Comparison of ENCODE assay signal across 10 cellular contexts in the genomic region with DNA sequence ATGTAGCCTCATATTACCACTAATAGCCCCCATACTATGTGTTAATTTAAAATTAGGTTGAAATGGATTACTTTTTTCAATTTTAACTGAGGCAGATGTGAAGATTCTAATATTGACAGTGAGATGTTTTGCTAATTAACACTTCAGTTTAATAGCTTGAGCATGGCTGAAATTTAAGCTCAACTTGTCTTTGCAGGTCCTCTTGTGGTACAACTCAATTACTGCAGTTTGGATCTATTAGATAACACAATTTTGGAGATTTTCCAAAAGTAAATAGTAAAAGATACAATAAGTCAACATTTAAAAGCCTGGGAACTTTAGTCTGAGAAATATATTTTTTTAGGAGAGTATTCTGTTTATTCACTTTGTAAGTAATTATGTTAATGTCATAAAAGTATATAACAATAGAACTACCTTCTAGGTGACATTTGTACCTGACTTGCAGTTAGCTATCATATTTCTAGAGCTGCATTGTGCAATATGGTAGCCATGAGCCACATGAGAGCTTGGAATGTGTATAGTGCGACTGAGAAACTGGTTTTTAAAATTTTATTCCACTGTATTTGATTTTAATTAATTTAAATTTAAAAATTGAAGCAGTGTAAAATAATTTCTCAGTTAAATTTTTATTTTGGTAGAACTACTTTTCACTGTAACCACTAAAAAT.
A peak's percentile ranks its signal among the peaks of the same experiment; 100 is the strongest.
DNase-seq lines count a peak whose midpoint lies in the region; ATAC-seq, FAIRE-seq and TF ChIP-seq lines count a peak whose summit lies in the region.
"Had no signal": no experiment of that assay in that cellular context is flagged by ENCODE, and none has a peak within 500 bp of the region (broad histone marks: within the 10 kb centered on the region; RNA-seq: fewer than 3 reads in every experiment).

No MANE protein-coding gene starts in this region.

- TF ChIP-seq EP300 in GM12878 (IDR thresholded peaks at IDR 0.05; ENCODE audit: borderline replicate concordance in 1 of 2, control insufficient read depth in 1 of 2, low read depth in 2 of 2, low read length in 2 of 2) = no peak

- H2AFZ ChIP-seq in GM12878 (ENCODE audit: control insufficient read depth, low read depth, low read length) = no peak overlapping the region

- SMC1A ChIA-PET in GM12878 (lab: Charles Lee; ENCODE audit: uncharacterized antibody, unreplicated experiment) = interaction anchor here (0.7 kb wide), 1 partner anchor 363 kb away, joined by 4 read pairs; no protein-coding TSS in a partner anchor

- peaks cover 12% of the 10 kb centered on the region for H3K9me3 Mint-ChIP-seq in nephron progenitor cell

- no peak overlapping the region for H3K27ac ChIP-seq in GM12878 (ENCODE audit: control insufficient read depth, insufficient read depth)
- H3K27ac ChIP-seq in substantia nigra (ENCODE audit: low read depth, low read length, poor library complexity, severe bottlenecking) = no peak overlapping the region
- H3K27ac ChIP-seq: epithelial cell of prostate had no signal

- no peaks in the 10 kb centered on the region for H4K20me1 ChIP-seq in GM12878 (ENCODE audit: control insufficient read depth, insufficient read depth)

- TF ChIP-seq CTCF in GM12874 (IDR thresholded peaks at IDR 0.05; ENCODE audit: insufficient read depth, low read depth, low read length) = peak; percentile 19; the same call in 1 of the 2 replicates
- TF ChIP-seq CTCF in GM12878 (IDR thresholded peaks at IDR 0.05 in 2 of 3, conservative IDR thresholded peaks at IDR 0.05 in 1 of 3; ENCODE audit: control insufficient read depth in 2 of 3, extremely low read depth in 1 of 3, insufficient read depth in 1 of 3, low read depth in 3 of 3, low read length in 3 of 3) = peak; percentile 38 to 43 (median 38); a peak in 4 of 6 replicates
- TF ChIP-seq CTCF in nephron progenitor cell (IDR thresholded peaks at IDR 0.05) = peak; percentile 59

- H3K4me1 ChIP-seq in GM12878 (ENCODE audit: control insufficient read depth, insufficient read depth, low read length) = no peaks in the 10 kb centered on the region

- peak; percentile 7 for FAIRE-seq in GM12878 (lab: Jason Lieb, UNC)

- no peak overlapping the region for H3K4me2 ChIP-seq in GM12878 (ENCODE audit: control insufficient read depth, insufficient read depth)

- DNase-seq in M059J (ENCODE audit: low read depth) = peak; percentile 2
- DNase-seq in GM12878 (ENCODE audit: low read depth, low spot score) = no peak
- no peak for DNase-seq in nephron progenitor cell
- no peak for DNase-seq in occipital lobe (lab: John Stamatoyannopoulos, UW)
- no peak for DNase-seq in substantia nigra (lab: John Stamatoyannopoulos, UW)
- no peak for DNase-seq in SHP77 (lab: John Stamatoyannopoulos, UW)
- DNase-seq: naive B cell had no signal

- no peaks in the 10 kb centered on the region for H3K79me2 ChIP-seq in GM12878 (ENCODE audit: control insufficient read depth, insufficient read depth, low read length)

- no peaks in the 10 kb centered on the region for H3K27me3 Mint-ChIP-seq in nephron progenitor cell (ENCODE audit: low read depth, poor library complexity)

- CTCF ChIA-PET in GM12878 (lab: Yijun Ruan, JAX) = interaction anchor here (0.7 to 3.2 kb wide), 2 partner anchors 12 to 363 kb away, joined by 3 to 12 read pairs; no protein-coding TSS in a partner anchor

- H3K36me3 ChIP-seq in GM12878 (ENCODE audit: control insufficient read depth in 2 of 2, insufficient read depth in 2 of 2, low read length in 1 of 2) = no peaks in the 10 kb centered on the region

- WGBS in GM12878 (ENCODE audit: insufficient coverage, insufficient replicate concordance, low lambda C conversion rate, missing lambda C conversion rate) = 3% methylated on average over 1 of the region's 1 CpG

- RAD21 ChIA-PET in GM12878 (lab: Charles Lee; ENCODE audit: unreplicated experiment) = interaction anchor here (1.4 kb wide), 1 partner anchor 363 kb away, joined by 4 read pairs; no protein-coding TSS in a partner anchor

- no peak overlapping the region for H3K27ac Mint-ChIP-seq in nephron progenitor cell
- H3K27ac Mint-ChIP-seq: naive B cell had no signal

- H3K9me3 ChIP-seq in GM12878 (replicated peaks; ENCODE audit: control insufficient read depth, insufficient read depth, low read length) = no peaks in the 10 kb centered on the region

- BruUV-seq in GM12878 (replicated peaks; lab: Mats Ljungman, UMichigan) = no TSS peak

- in situ Hi-C loops in GM12878 (cut with MboI) = no loop called here

- H3K4me1 Mint-ChIP-seq in nephron progenitor cell = no peaks in the 10 kb centered on the region
- H3K4me1 Mint-ChIP-seq: naive B cell had no signal

- ATAC-seq in GM12878 (no peak), GM21515 (IDR thresholded peaks at IDR 0.05; ENCODE audit: unreplicated experiment) (no peak)

- H3K4me3 ChIP-seq in GM12878 = no peak overlapping the region

- H3K36me3 Mint-ChIP-seq in nephron progenitor cell (ENCODE audit: low read depth) = no peaks in the 10 kb centered on the region
- H3K36me3 Mint-ChIP-seq: naive B cell had no signal

- intact Hi-C loops in GM12878 (cut with micrococcal nuclease; ENCODE audit: unreplicated experiment) = loop anchor here (10.0 kb wide), 1 partner anchor 364 kb away; no protein-coding TSS in a partner anchor

- H3K27me3 ChIP-seq in GM12878 (replicated peaks in 1 of 2; ENCODE audit: control insufficient read depth in 2 of 2, insufficient read depth in 2 of 2, low read length in 1 of 2) = no peaks in the 10 kb centered on the region

- no peak overlapping the region for H3K9ac ChIP-seq in GM12878 (ENCODE audit: control insufficient read depth, insufficient read depth, low read length)

- peak; percentile 56 for TF ChIP-seq RAD21 in GM12878 (IDR thresholded peaks at IDR 0.05; ENCODE audit: insufficient read depth, low read depth, low read length)

- no peak for TF ChIP-seq POLR2A in GM12878 (IDR thresholded peaks at IDR 0.05; ENCODE audit: low read depth, low read length)

- no peak overlapping the region for H3K4me3 Mint-ChIP-seq in nephron progenitor cell
- H3K4me3 Mint-ChIP-seq: naive B cell had no signal

- POLR2A ChIA-PET in GM12878 (lab: Charles Lee) = no interaction called here

TF ChIP-seq in GM12878, 131 proteins besides CTCF, POLR2A, EP300 and RAD21:
- TF ChIP-seq SREBF1 (IDR thresholded peaks at IDR 0.05; ENCODE audit: low read length) = no peak
- TF ChIP-seq BHLHE40 (IDR thresholded peaks at IDR 0.05; ENCODE audit: borderline replicate concordance in 1 of 2, low read depth in 2 of 2, low read length in 1 of 2) = no peak
- no peak for TF ChIP-seq JUND (IDR thresholded peaks at IDR 0.05; ENCODE audit: low read depth, low read length)
- TF ChIP-seq SMC3 (IDR thresholded peaks at IDR 0.05; ENCODE audit: borderline replicate concordance, low read length) = peak; percentile 38; the same call in 1 of the 2 replicates
